ENCODE assay signal across 8 cellular contexts in the genomic region with DNA sequence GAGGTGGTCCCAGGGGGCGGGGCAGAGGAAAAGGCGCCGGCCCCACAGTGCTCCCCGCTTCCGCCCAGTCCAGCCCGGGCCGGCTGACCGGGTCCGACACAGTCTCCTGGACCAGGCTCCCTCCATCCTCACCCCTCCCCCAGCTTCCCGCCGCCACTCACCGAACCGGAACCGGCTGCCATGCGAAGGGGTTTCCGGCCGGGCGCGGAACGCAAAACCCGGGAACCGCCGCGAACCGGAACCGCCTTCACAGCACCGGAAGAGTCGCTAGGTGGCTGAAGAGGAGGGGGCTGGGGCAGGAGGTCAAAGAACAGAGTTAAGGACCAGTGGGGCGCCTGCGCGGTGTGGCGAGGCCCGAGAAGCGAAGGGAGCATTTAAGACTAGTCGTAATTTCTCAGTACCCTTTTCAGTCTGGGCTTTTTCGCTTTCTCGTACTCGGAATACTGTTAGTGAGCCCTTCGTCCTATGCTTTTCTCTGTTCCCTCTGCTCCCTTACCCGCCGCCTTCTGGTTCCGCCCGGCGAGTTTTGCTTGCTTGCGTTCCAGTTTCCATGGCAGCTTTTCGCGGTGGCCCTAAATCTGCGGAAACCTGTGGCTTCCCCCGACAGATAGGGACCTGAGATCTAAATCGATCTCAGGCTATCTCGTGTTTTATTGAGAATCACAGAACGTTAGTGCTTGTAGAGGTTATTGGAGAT. TPM values are rescaled to one million over a fixed set of nuclear protein-coding genes. Genes with fewer than 3 reads are reported as not detected.
DNase-seq lines count a peak whose midpoint lies in the region; ATAC-seq and TF ChIP-seq lines count a peak whose summit lies in the region.

A gene (minus strand): TSS at position 213 of the 697 bp plus-strand sequence. CDS start 4,607 bp downstream, outside the sequence.

- H3K27me3 ChIP-seq in DND-41 (ENCODE audit: insufficient read depth, low read length, poor library complexity): no peaks in the 10 kb centered on the region
- peaks cover 20% of the 10 kb centered on the region for H3K27me3 ChIP-seq in GM23338 (ENCODE audit: insufficient read depth)
- no peaks in the 10 kb centered on the region for H3K27me3 ChIP-seq in fibroblast of lung (ENCODE audit: control insufficient read depth, insufficient read depth, low read length)

- POLR2A ChIA-PET in RWPE1 (lab: Yijun Ruan, JAX; ENCODE audit: low non-redundant PET): interaction anchor here (0.6 kb wide), 1 partner anchor 81 kb away, joined by 3 read pairs; no protein-coding TSS in a partner anchor
- POLR2A ChIA-PET in naive thymus-derived CD8-positive, alpha-beta T cell (lab: Charles Lee): interaction anchor here (0.8 to 3.5 kb wide), 14 partner anchors 9 to 576 kb away, joined by 3 to 39 read pairs (median 4); a partner anchor contains a TSS

- no peaks in the 10 kb centered on the region for H3K9me3 Mint-ChIP-seq in GM23338
- no peaks in the 10 kb centered on the region for H3K9me3 Mint-ChIP-seq in activated T-helper 17 cell treated with anti-CD3 and anti-CD28 coated beads, Interleukin-2, amount 50 U/mL, for 72 hours
- H3K9me3 Mint-ChIP-seq in naive thymus-derived CD8-positive, alpha-beta T cell: no peaks in the 10 kb centered on the region

- H3K9ac ChIP-seq in DND-41 (ENCODE audit: low read depth, low read length) (peak within 1 kb of the TSS; percentile 84), fibroblast of lung (ENCODE audit: insufficient read depth, low read length) (peak within 1 kb of the TSS; percentile 95)

- H3K4me3 Mint-ChIP-seq in GM23338: peak within 1 kb of the TSS; percentile 95
- H3K4me3 Mint-ChIP-seq in activated T-helper 17 cell treated with anti-CD3 and anti-CD28 coated beads, Interleukin-2, amount 50 U/mL, for 72 hours: peak within 1 kb of the TSS; percentile 95
- H3K4me3 Mint-ChIP-seq in naive thymus-derived CD8-positive, alpha-beta T cell: peak within 1 kb of the TSS; percentile 89 to 99 (median 94)

- peaks cover 38% of the 10 kb centered on the region for H3K4me1 ChIP-seq in DND-41 (ENCODE audit: insufficient read depth, low read length)
- H3K4me1 ChIP-seq in GM23338 (ENCODE audit: insufficient read depth): peaks cover 17% of the 10 kb centered on the region
- peaks cover 4% of the 10 kb centered on the region for H3K4me1 ChIP-seq in fibroblast of lung (ENCODE audit: control insufficient read depth, extremely low read depth, insufficient read depth, low read length)

- H3K4me2 ChIP-seq in DND-41 (ENCODE audit: insufficient read depth, low read length) (peak within 1 kb of the TSS; percentile 86), GM23338 (peak within 1 kb of the TSS; percentile 95), fibroblast of lung (ENCODE audit: extremely low read depth, insufficient read depth, low read length) (peak within 1 kb of the TSS; percentile 92)

- ATAC-seq in DND-41 (ENCODE audit: insufficient read depth, low read depth): peak; percentile 88
- peak; percentile 92 for ATAC-seq in GM23338
- peak; percentile 81 for ATAC-seq in activated T-helper 17 cell treated with anti-CD3 and anti-CD28 coated beads, Interleukin-2, amount 50 U/mL, for 72 hours (replicated peaks)
- ATAC-seq in naive thymus-derived CD8-positive, alpha-beta T cell: peak; percentile 81 to 84

- peak; percentile 91 for DNase-seq in DND-41
- DNase-seq in GM23338 (ENCODE audit: low spot score): peak; percentile 95
- DNase-seq in LHCN-M2 (ENCODE audit: low read depth): peak; percentile 86
- DNase-seq in RWPE1 (ENCODE audit: low spot score): peak; percentile 81
- DNase-seq in fibroblast of lung (ENCODE audit: low read depth in 2 of 2): peak; percentile 87 to 91
- DNase-seq in naive thymus-derived CD8-positive, alpha-beta T cell: peak; percentile 76 to 96 (median 88)
- peak; percentile 79 to 99 (median 92) for DNase-seq in stimulated activated naive CD4-positive, alpha-beta T cell (lab: John Stamatoyannopoulos, UW)

- H2AFZ ChIP-seq in DND-41 (ENCODE audit: low read depth, low read length) (peak within 1 kb of the TSS; percentile 96), GM23338 (peak within 1 kb of the TSS; percentile 91), fibroblast of lung (ENCODE audit: low read length) (peak within 1 kb of the TSS; percentile 99)

- peak within 1 kb of the TSS; percentile 99 for H3K27ac Mint-ChIP-seq in GM23338
- H3K27ac Mint-ChIP-seq in activated T-helper 17 cell treated with anti-CD3 and anti-CD28 coated beads, Interleukin-2, amount 50 U/mL, for 72 hours: peak within 1 kb of the TSS; percentile 99
- H3K27ac Mint-ChIP-seq in naive thymus-derived CD8-positive, alpha-beta T cell: peak within 1 kb of the TSS; percentile 96 to 100 (median 99)

- H3K9me3 ChIP-seq in DND-41 (ENCODE audit: insufficient read depth, low read length, severe bottlenecking) (no peaks in the 10 kb centered on the region), fibroblast of lung (ENCODE audit: control insufficient read depth, insufficient read depth, low read depth, low read length) (no peaks in the 10 kb centered on the region)

- no peaks in the 10 kb centered on the region; the same call in 1 of the 2 replicates for H3K36me3 ChIP-seq in DND-41 (ENCODE audit: insufficient read depth, low read length)
- no peaks in the 10 kb centered on the region for H3K36me3 ChIP-seq in GM23338 (ENCODE audit: insufficient read depth)
- H3K36me3 ChIP-seq in fibroblast of lung (ENCODE audit: control insufficient read depth, insufficient read depth, low read length): no peaks in the 10 kb centered on the region

- H3K9me2 ChIP-seq in GM23338 (ENCODE audit: insufficient read depth): no peaks in the 10 kb centered on the region

- peak within 1 kb of the TSS; percentile 94 for H3K27ac ChIP-seq in DND-41 (ENCODE audit: low read length)
- H3K27ac ChIP-seq in GM23338 (ENCODE audit: low read depth): peak within 1 kb of the TSS; percentile 100
- H3K27ac ChIP-seq in RWPE1: peak within 1 kb of the TSS; percentile 97
- H3K27ac ChIP-seq in fibroblast of lung (ENCODE audit: insufficient read depth, low read length): peak within 1 kb of the TSS; percentile 99

- H4K20me1 ChIP-seq in DND-41 (ENCODE audit: insufficient read depth, low read length) (0 out of 2 replicates have a peak, but pooled peaks cover 3% of the 10 kb centered on the region), GM23338 (replicated peaks; ENCODE audit: insufficient read depth) (no peaks in the 10 kb centered on the region), fibroblast of lung (ENCODE audit: control insufficient read depth, extremely low read depth, insufficient read depth, low read length) (no peaks in the 10 kb centered on the region)

- H3F3A ChIP-seq in GM23338 (replicated peaks; ENCODE audit: low read depth): peaks cover 15% of the 10 kb centered on the region

- CTCF ChIA-PET in RWPE1 (lab: Yijun Ruan, JAX): no interaction called here

- H3K36me3 Mint-ChIP-seq in GM23338 (ENCODE audit: low read depth): peaks cover 3% of the 10 kb centered on the region; the same call in 1 of the 3 replicates
- H3K36me3 Mint-ChIP-seq in activated T-helper 17 cell treated with anti-CD3 and anti-CD28 coated beads, Interleukin-2, amount 50 U/mL, for 72 hours (ENCODE audit: low read depth): peaks cover 17% of the 10 kb centered on the region
- H3K36me3 Mint-ChIP-seq in naive thymus-derived CD8-positive, alpha-beta T cell: peaks cover 0 to 4% (median 0%) of the 10 kb centered on the region in 3 donors

- peaks cover 4% of the 10 kb centered on the region for H3K27me3 Mint-ChIP-seq in GM23338 (ENCODE audit: insufficient read depth, low read depth, poor library complexity)
- no peaks in the 10 kb centered on the region for H3K27me3 Mint-ChIP-seq in activated T-helper 17 cell treated with anti-CD3 and anti-CD28 coated beads, Interleukin-2, amount 50 U/mL, for 72 hours
- no peaks in the 10 kb centered on the region for H3K27me3 Mint-ChIP-seq in naive thymus-derived CD8-positive, alpha-beta T cell

- peaks cover 54% of the 10 kb centered on the region for H3K79me2 ChIP-seq in DND-41 (ENCODE audit: insufficient read depth, low read length)
- peaks cover 42% of the 10 kb centered on the region for H3K79me2 ChIP-seq in GM23338 (replicated peaks; ENCODE audit: insufficient read depth)
- H3K79me2 ChIP-seq in fibroblast of lung (ENCODE audit: control insufficient read depth, insufficient read depth, low read length): peaks cover 38% of the 10 kb centered on the region

- H3K4me3 ChIP-seq in DND-41 (ENCODE audit: low read depth in 1 of 2, low read length in 2 of 2) (peak within 1 kb of the TSS; percentile 78 to 90), GM23338 (peak within 1 kb of the TSS; percentile 81), fibroblast of lung (replicated peaks in 1 of 4; ENCODE audit: control extremely low read depth in 1 of 4, insufficient read depth in 1 of 4, low read depth in 3 of 4, low read length in 4 of 4) (peak within 1 kb of the TSS; percentile 61 to 81 (median 70))

- TF ChIP-seq CTCF in DND-41 (IDR thresholded peaks at IDR 0.05; ENCODE audit: borderline replicate concordance, extremely low read depth, low read length, poor library complexity, severe bottlenecking) (no peak), GM23338 (conservative IDR thresholded peaks at IDR 0.05; ENCODE audit: low read depth in 2 of 2) (no peak), RWPE1 (conservative IDR thresholded peaks at IDR 0.05; ENCODE audit: low read depth) (no peak), fibroblast of lung (conservative IDR thresholded peaks at IDR 0.05 in 1 of 2, IDR thresholded peaks at IDR 0.05 in 1 of 2; ENCODE audit: low read depth in 1 of 2, low read length in 2 of 2) (peak; percentile 14 to 19)

- peaks cover 19% of the 10 kb centered on the region for H3K4me1 Mint-ChIP-seq in GM23338
- peaks cover 41% of the 10 kb centered on the region for H3K4me1 Mint-ChIP-seq in activated T-helper 17 cell treated with anti-CD3 and anti-CD28 coated beads, Interleukin-2, amount 50 U/mL, for 72 hours
- H3K4me1 Mint-ChIP-seq in naive thymus-derived CD8-positive, alpha-beta T cell: peaks cover 27 to 58% (median 48%) of the 10 kb centered on the region in 4 donors

TF ChIP-seq in GM23338, 12 proteins besides CTCF, POLR2A, EP300 and RAD21 (continues in another document):
- no peak for TF ChIP-seq EZH2phosphoT487 (IDR thresholded peaks at IDR 0.05; ENCODE audit: unreplicated experiment)
- peak; percentile 44 for TF ChIP-seq POLR2AphosphoS5 (IDR thresholded peaks at IDR 0.05; ENCODE audit: low read depth)
- no peak for TF ChIP-seq ZNF331 (CRISPR knock-in tag; IDR thresholded peaks at IDR 0.05; ENCODE audit: low read depth)
- no peak for TF ChIP-seq CREB1 (CRISPR knock-in tag; IDR thresholded peaks at IDR 0.05; ENCODE audit: low read depth)

RNA-seq across cellular contexts. Expression of the gene that starts here (rescaled TPM):
- total RNA-seq in GM23338 (2014; rRNA removed; shearing (Covaris generic)): 23.7 and 27.7 TPM in 2 replicates
- polyA plus RNA-seq in GM23338 (2016; fragmentation: Nextera tagmentation; extraction: Ambion mirVana) (7.6 and 8.6 TPM in 2 replicates), fibroblast of lung (17.9 and 19.1 TPM in 2 replicates)
- total RNA-seq in LHCN-M2 (2014; rRNA removed) (17.7 and 22.0 TPM in 2 replicates), fibroblast of lung (12.8 and 14.7 TPM in 2 replicates)
- 5.2 TPM for polyA plus RNA-seq in LHCN-M2 (2012)
- total RNA-seq in activated T-helper 17 cell treated with anti-CD3 and anti-CD28 coated beads, Interleukin-2, amount 50 U/mL, for 72 hours: 10 to 100 TPM; 37.5 to 42.3 TPM
- 7.9 and 9.5 TPM in 2 replicates for polyA plus RNA-seq in fibroblast of lung (2012)
- 11.4 and 15.2 TPM in 2 replicates for polyA minus RNA-seq in fibroblast of lung (ENCODE audit: low replicate concordance)
- total RNA-seq in naive thymus-derived CD8-positive, alpha-beta T cell: 10 to 100 TPM; 29.1 to 37.0 TPM
- polyA plus RNA-seq in naive thymus-derived CD8-positive, alpha-beta T cell: 10 to 100 TPM in 2 of 3 donors, 1 to 10 TPM in 1; 9.9 to 11.9 (median 10.2) TPM

Comparison
In these comparisons a context has a peak if more than half of its experiments do, and no peak if none do; other contexts are left out.
1. Peak in every context shown above with its lines: DNase-seq, ATAC-seq, H3K4me3 ChIP-seq and H3K27ac ChIP-seq.
2. CTCF ChIP-seq: peak in fibroblast of lung (2 of 2); none in DND-41 (single experiment), GM23338 (0 of 2) and RWPE1 (single experiment).